Comparison of ENCODE assay signal across 8 cellular contexts in the genomic region with DNA sequence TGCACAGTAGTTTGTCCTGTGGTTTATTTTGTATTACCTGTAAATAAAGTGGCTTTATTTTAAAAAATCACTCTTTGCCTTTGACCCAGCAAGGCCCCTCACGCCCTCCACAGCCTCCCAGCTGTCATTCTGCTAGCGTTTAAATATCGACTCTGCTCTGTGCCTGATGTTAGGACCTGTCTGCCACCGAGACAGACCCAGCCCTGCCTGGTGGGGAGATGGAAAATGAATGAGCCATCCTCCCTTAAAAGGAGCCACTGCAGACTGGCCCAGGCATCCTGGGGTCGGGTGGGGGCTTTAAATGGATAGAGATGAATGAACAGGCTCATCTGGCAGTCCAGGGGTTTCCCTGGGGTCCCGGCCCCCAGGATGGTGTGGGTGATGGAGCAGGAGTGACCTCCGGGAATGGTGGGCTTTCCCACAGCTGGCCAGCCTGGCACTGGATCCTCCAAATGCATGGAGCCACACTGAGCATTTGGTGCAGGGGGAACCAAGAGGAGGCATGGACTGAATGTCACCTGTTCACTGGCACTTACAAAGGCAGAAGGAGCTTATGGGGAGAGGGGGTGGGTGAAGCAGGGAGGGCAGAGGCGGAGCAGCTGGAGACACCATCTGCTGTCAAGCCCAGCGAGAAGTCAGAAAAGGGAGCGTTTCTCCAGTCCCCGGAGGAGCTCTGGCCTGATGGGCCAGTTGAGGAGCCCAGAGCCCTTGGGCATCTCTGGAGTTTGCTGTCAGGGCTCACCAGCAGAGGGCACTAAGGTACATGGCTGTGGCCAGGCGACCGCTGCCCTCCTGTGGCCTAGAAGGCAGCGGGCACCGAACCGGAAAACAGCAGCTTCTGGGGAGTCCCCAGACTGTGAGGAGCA. TPM values are rescaled to one million over a fixed set of nuclear protein-coding genes. Genes with fewer than 3 reads are reported as not detected.
DNase-seq lines count a peak whose midpoint lies in the region; ATAC-seq and TF ChIP-seq lines count a peak whose summit lies in the region.

No MANE protein-coding gene starts in this region.

- 44% methylated on average over 16 of the region's 16 CpGs for WGBS in liver

- H3K4me3 Mint-ChIP-seq in CD4-positive, alpha-beta T cell = no peak overlapping the region
- no peak overlapping the region for H3K4me3 Mint-ChIP-seq in T-helper 2 cell treated with Interferon-gamma antibody and Interleukin-4, amounts not matched to agents 5 μg/mL and 100 μg/mL, for 36 hours
- H3K4me3 Mint-ChIP-seq in chondrocyte (ENCODE audit: unreplicated experiment) = no peak overlapping the region
- H3K4me3 Mint-ChIP-seq in stimulated activated naive CD8-positive, alpha-beta T cell treated with anti-CD3 and anti-CD28 coated beads, Interleukin-15, amount 100 ng/mL, for 72 hours = peak overlapping the region in 1 of 2 donors; percentile 28

- no peaks in the 10 kb centered on the region for H3K4me1 ChIP-seq in liver (ENCODE audit: control insufficient read depth in 4 of 4, insufficient read depth in 4 of 4, low read length in 3 of 4)

- no peaks in the 10 kb centered on the region for H3K27me3 Mint-ChIP-seq in CD4-positive, alpha-beta T cell
- no peaks in the 10 kb centered on the region for H3K27me3 Mint-ChIP-seq in T-helper 2 cell treated with Interferon-gamma antibody and Interleukin-4, amounts not matched to agents 5 μg/mL and 100 μg/mL, for 36 hours (ENCODE audit: low read depth)
- H3K27me3 Mint-ChIP-seq in chondrocyte (ENCODE audit: low read depth) = peaks cover 8% of the 10 kb centered on the region
- H3K27me3 Mint-ChIP-seq in stimulated activated naive CD8-positive, alpha-beta T cell treated with anti-CD3 and anti-CD28 coated beads, Interleukin-15, amount 100 ng/mL, for 72 hours = no peaks in the 10 kb centered on the region

- ATAC-seq in CD4-positive, alpha-beta T cell (ENCODE audit: poor library complexity) = no peak
- ATAC-seq in GM19468 (IDR thresholded peaks at IDR 0.05; ENCODE audit: extremely low read depth, unreplicated experiment) (peak; percentile 54), GM19395 (IDR thresholded peaks at IDR 0.05; ENCODE audit: unreplicated experiment) (no peak)
- ATAC-seq in stimulated activated naive CD8-positive, alpha-beta T cell treated with anti-CD3 and anti-CD28 coated beads, Interleukin-15, amount 100 ng/mL, for 72 hours = peak; percentile 95

- H3K27ac ChIP-seq in CD4-positive, alpha-beta T cell (ENCODE audit: low read depth, low read length) = no peak overlapping the region
- H3K27ac ChIP-seq in liver (ENCODE audit: low read depth in 1 of 2, low read length in 2 of 2) = no peak overlapping the region

- H3K4me1 Mint-ChIP-seq in CD4-positive, alpha-beta T cell (ENCODE audit: low read depth) = peaks cover 40% of the 10 kb centered on the region
- peaks cover 12% of the 10 kb centered on the region for H3K4me1 Mint-ChIP-seq in T-helper 2 cell treated with Interferon-gamma antibody and Interleukin-4, amounts not matched to agents 5 μg/mL and 100 μg/mL, for 36 hours (ENCODE audit: low read depth)
- H3K4me1 Mint-ChIP-seq in chondrocyte (ENCODE audit: low read depth) = no peaks in the 10 kb centered on the region
- H3K4me1 Mint-ChIP-seq in stimulated activated naive CD8-positive, alpha-beta T cell treated with anti-CD3 and anti-CD28 coated beads, Interleukin-15, amount 100 ng/mL, for 72 hours = peaks cover 46% of the 10 kb centered on the region

- no peak overlapping the region for H3K27ac Mint-ChIP-seq in CD4-positive, alpha-beta T cell
- H3K27ac Mint-ChIP-seq in T-helper 2 cell treated with Interferon-gamma antibody and Interleukin-4, amounts not matched to agents 5 μg/mL and 100 μg/mL, for 36 hours = no peak overlapping the region
- no peak overlapping the region for H3K27ac Mint-ChIP-seq in chondrocyte (ENCODE audit: unreplicated experiment)
- no peak overlapping the region for H3K27ac Mint-ChIP-seq in stimulated activated naive CD8-positive, alpha-beta T cell treated with anti-CD3 and anti-CD28 coated beads, Interleukin-15, amount 100 ng/mL, for 72 hours

- TF ChIP-seq RAD21 in liver (IDR thresholded peaks at IDR 0.05) = peak; percentile 72 to 84

- no peaks in the 10 kb centered on the region for H3K9me3 Mint-ChIP-seq in CD4-positive, alpha-beta T cell
- no peaks in the 10 kb centered on the region for H3K9me3 Mint-ChIP-seq in T-helper 2 cell treated with Interferon-gamma antibody and Interleukin-4, amounts not matched to agents 5 μg/mL and 100 μg/mL, for 36 hours
- no peaks in the 10 kb centered on the region for H3K9me3 Mint-ChIP-seq in chondrocyte (ENCODE audit: low read depth)
- H3K9me3 Mint-ChIP-seq in stimulated activated naive CD8-positive, alpha-beta T cell treated with anti-CD3 and anti-CD28 coated beads, Interleukin-15, amount 100 ng/mL, for 72 hours = no peaks in the 10 kb centered on the region

- intact Hi-C loops in CD4-positive, alpha-beta T cell (cut with DNase I, micrococcal nuclease) = no loop called here

- H3K9ac ChIP-seq in liver (ENCODE audit: low read depth in 1 of 2, low read length in 2 of 2) = no peak overlapping the region

- H3K27me3 ChIP-seq in CD4-positive, alpha-beta T cell (ENCODE audit: control insufficient read depth, insufficient read depth, low read length) = no peaks in the 10 kb centered on the region
- no peaks in the 10 kb centered on the region for H3K27me3 ChIP-seq in liver (ENCODE audit: control insufficient read depth in 4 of 4, insufficient read depth in 4 of 4, low read length in 3 of 4)

- H3K9me3 ChIP-seq in CD4-positive, alpha-beta T cell (ENCODE audit: control insufficient read depth, low read length) = no peaks in the 10 kb centered on the region
- no peaks in the 10 kb centered on the region for H3K9me3 ChIP-seq in liver (ENCODE audit: control insufficient read depth in 4 of 4, low read length in 3 of 4)

- CTCF ChIA-PET in CD4-positive, alpha-beta T cell (lab: Charles Lee) = interaction anchor here (0.7 kb wide), 1 partner anchor 12 kb away, joined by 3 read pairs; no protein-coding TSS in a partner anchor

- H3K36me3 ChIP-seq in liver (ENCODE audit: control insufficient read depth in 4 of 4, insufficient read depth in 3 of 4, low read depth in 1 of 4, low read length in 3 of 4) = no peaks in the 10 kb centered on the region

- DNase-seq in CD4-positive, alpha-beta T cell = peak in 8 of 10 experiments; percentile 3 to 36 (median 14)
- DNase-seq in NCI-H1105 treated with DMSO at 0.1 percent for 48 hours (lab: John Stamatoyannopoulos, UW) (peak; percentile 35), chondrocyte (ENCODE audit: low spot score) (peak; percentile 68)
- peak; percentile 67 for DNase-seq in T-helper 2 cell treated with Interferon-gamma antibody and Interleukin-4, amounts not matched to agents 5 μg/mL and 100 μg/mL, for 36 hours (ENCODE audit: low spot score)
- peak; percentile 77 to 83 for DNase-seq in stimulated activated naive CD8-positive, alpha-beta T cell treated with anti-CD3 and anti-CD28 coated beads, Interleukin-15, amount 100 ng/mL, for 72 hours

- TF ChIP-seq CTCF in CD4-positive, alpha-beta T cell (IDR thresholded peaks at IDR 0.05) = peak; percentile 55
- peak; percentile 71 for TF ChIP-seq CTCF in chondrocyte (IDR thresholded peaks at IDR 0.05)
- TF ChIP-seq CTCF in liver (IDR thresholded peaks at IDR 0.05; ENCODE audit: low read depth, low read length, missing input control) = peak; percentile 75

- H3K36me3 Mint-ChIP-seq in CD4-positive, alpha-beta T cell (ENCODE audit: low read depth) = no peaks in the 10 kb centered on the region
- H3K36me3 Mint-ChIP-seq in T-helper 2 cell treated with Interferon-gamma antibody and Interleukin-4, amounts not matched to agents 5 μg/mL and 100 μg/mL, for 36 hours (ENCODE audit: low read depth) = no peaks in the 10 kb centered on the region
- H3K36me3 Mint-ChIP-seq in chondrocyte (ENCODE audit: low read depth) = no peaks in the 10 kb centered on the region

- POLR2A ChIA-PET in CD4-positive, alpha-beta T cell (lab: Charles Lee) = interaction anchor here (1.0 kb wide), 1 partner anchor 219 kb away, joined by 4 read pairs; the partner anchor contains the start of gene DCAF1

- no peak overlapping the region for H3K4me3 ChIP-seq in liver (ENCODE audit: low read depth in 1 of 3, low read length in 3 of 3)

TF ChIP-seq in liver, 16 proteins besides CTCF, POLR2A, EP300 and RAD21:
- TF ChIP-seq TAF1 (conservative IDR thresholded peaks at IDR 0.05) (no peak), SP1 (IDR thresholded peaks at IDR 0.05) (peak; percentile 34), HNF4A (conservative IDR thresholded peaks at IDR 0.05) (peak; percentile 48 to 71), JUND (IDR thresholded peaks at IDR 0.05) (no peak), EGR1 (IDR thresholded peaks at IDR 0.05; ENCODE audit: low read depth in 2 of 2) (no peak), NR2F2 (IDR thresholded peaks at IDR 0.05) (no peak), RXRA (IDR thresholded peaks at IDR 0.05) (peak in 1 of 2 donors; percentile 45)

RNA-seq across cellular contexts. Expression of gene GRM2, which starts 11.9 kb away (rescaled TPM):
- total RNA-seq in CD4-positive, alpha-beta T cell = 1 to 10 TPM; 4.1 to 4.2 TPM
- total RNA-seq in chondrocyte = 0.10 TPM in 2 of 3 replicates, not detected in the other
- under 1 TPM in 1 of 2 donors, not detected in 1; 0.08 TPM for total RNA-seq in liver
- under 1 TPM in 1 of 2 donors, not detected in 1; 0.02 TPM for polyA plus RNA-seq in liver

RNA-seq across cellular contexts. Expression of gene TEX264, which starts 47.7 kb away (rescaled TPM):
- 10 to 100 TPM; 24.9 to 25.9 TPM for total RNA-seq in CD4-positive, alpha-beta T cell
- total RNA-seq in chondrocyte = 43.0 to 45.0 TPM (median 45.0 TPM) in 3 replicates
- total RNA-seq in liver = 10 to 100 TPM; 21.2 to 31.2 TPM
- 10 to 100 TPM; 40.0 to 48.4 TPM for polyA plus RNA-seq in liver

Comparison
In these comparisons a context has a peak if more than half of its experiments do, and no peak if none do; other contexts are left out.
1. ATAC-seq: peak in GM19468 (single experiment) and stimulated activated naive CD8-positive, alpha-beta T cell treated with anti-CD3 and anti-CD28 coated beads, Interleukin-15, amount 100 ng/mL, for 72 hours (single experiment); none in CD4-positive, alpha-beta T cell (single experiment) and GM19395 (single experiment).
2. DNase-seq: peak in every context shown above with its lines; median percentile 80 in stimulated activated naive CD8-positive, alpha-beta T cell treated with anti-CD3 and anti-CD28 coated beads, Interleukin-15, amount 100 ng/mL, for 72 hours; 68 in chondrocyte; 67 in T-helper 2 cell treated with Interferon-gamma antibody and Interleukin-4, amounts not matched to agents 5 μg/mL and 100 μg/mL, for 36 hours; 35 in NCI-H1105 treated with DMSO at 0.1 percent for 48 hours; 14 in CD4-positive, alpha-beta T cell.
3. Peak in every context shown above with its lines, with median percentiles within 50 percentile points of each other: CTCF ChIP-seq.